In genomic region chr17:76498886-76499667, GRCh38 we compare ENCODE assay signal across 1 cellular context.
TF ChIP-seq lines count a peak whose summit lies in the region.

No MANE protein-coding gene starts in this region.

TF ChIP-seq in IMR-90, 13 proteins besides CTCF, POLR2A, EP300 and RAD21:
- TF ChIP-seq CEBPB (IDR thresholded peaks at IDR 0.05; ENCODE audit: low read depth, low read length) (no peak), BHLHE40 (IDR thresholded peaks at IDR 0.05; ENCODE audit: low read depth, low read length) (no peak), RFX5 (IDR thresholded peaks at IDR 0.05; ENCODE audit: low read depth, low read length) (no peak), SMC3 (IDR thresholded peaks at IDR 0.05; ENCODE audit: low read depth, low read length) (no peak), MXI1 (IDR thresholded peaks at IDR 0.05; ENCODE audit: borderline replicate concordance, low read depth, low read length) (no peak), ELK1 (IDR thresholded peaks at IDR 0.05; ENCODE audit: borderline replicate concordance, low read depth, low read length) (no peak), CHD1 (IDR thresholded peaks at IDR 0.05; ENCODE audit: low read depth, low read length) (no peak), RCOR1 (IDR thresholded peaks at IDR 0.05; ENCODE audit: insufficient replicate concordance, low read length) (no peak), NFE2L2 (IDR thresholded peaks at IDR 0.05; ENCODE audit: low read depth, low read length) (no peak), MAFK (IDR thresholded peaks at IDR 0.05; ENCODE audit: low read depth, low read length) (no peak), USF2 (IDR thresholded peaks at IDR 0.05; ENCODE audit: low read depth, low read length) (no peak), MAZ (IDR thresholded peaks at IDR 0.05; ENCODE audit: borderline replicate concordance, low read depth, low read length) (no peak), FOS (IDR thresholded peaks at IDR 0.05; ENCODE audit: low read depth, low read length) (no peak)
